In genomic region chr5:33662721-33663435, GRCh38 we compare ENCODE assay signal across 2 cellular contexts.
TF ChIP-seq lines count a peak whose summit lies in the region.

No MANE protein-coding gene starts in this region.

TF ChIP-seq in SK-N-SH, 30 proteins besides CTCF, POLR2A, EP300 and RAD21 (continued from another document):
- TF ChIP-seq, protein P1, sequence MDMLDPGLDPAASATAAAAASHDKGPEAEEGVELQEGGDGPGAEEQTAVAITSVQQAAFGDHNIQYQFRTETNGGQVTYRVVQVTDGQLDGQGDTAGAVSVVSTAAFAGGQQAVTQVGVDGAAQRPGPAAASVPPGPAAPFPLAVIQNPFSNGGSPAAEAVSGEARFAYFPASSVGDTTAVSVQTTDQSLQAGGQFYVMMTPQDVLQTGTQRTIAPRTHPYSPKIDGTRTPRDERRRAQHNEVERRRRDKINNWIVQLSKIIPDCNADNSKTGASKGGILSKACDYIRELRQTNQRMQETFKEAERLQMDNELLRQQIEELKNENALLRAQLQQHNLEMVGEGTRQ (IDR thresholded peaks at IDR 0.05; ENCODE audit: borderline replicate concordance, low read depth, low read length) = no peak
- no peak for TF ChIP-seq YY1 (IDR thresholded peaks at IDR 0.05; ENCODE audit: low read depth)
- TF ChIP-seq FOSL2 (IDR thresholded peaks at IDR 0.05; ENCODE audit: borderline replicate concordance, low read depth) = no peak
- TF ChIP-seq NFIC (IDR thresholded peaks at IDR 0.05; ENCODE audit: borderline replicate concordance) = no peak
- TF ChIP-seq FOXM1 (IDR thresholded peaks at IDR 0.05; ENCODE audit: low read depth) = no peak
- no peak for TF ChIP-seq EZH2phosphoT487 (IDR thresholded peaks at IDR 0.05; ENCODE audit: borderline replicate concordance, low read depth)
- no peak for TF ChIP-seq RCOR1 (IDR thresholded peaks at IDR 0.05; ENCODE audit: low read length)
- TF ChIP-seq ELF1 (IDR thresholded peaks at IDR 0.05) = no peak
- TF ChIP-seq, protein P2, sequence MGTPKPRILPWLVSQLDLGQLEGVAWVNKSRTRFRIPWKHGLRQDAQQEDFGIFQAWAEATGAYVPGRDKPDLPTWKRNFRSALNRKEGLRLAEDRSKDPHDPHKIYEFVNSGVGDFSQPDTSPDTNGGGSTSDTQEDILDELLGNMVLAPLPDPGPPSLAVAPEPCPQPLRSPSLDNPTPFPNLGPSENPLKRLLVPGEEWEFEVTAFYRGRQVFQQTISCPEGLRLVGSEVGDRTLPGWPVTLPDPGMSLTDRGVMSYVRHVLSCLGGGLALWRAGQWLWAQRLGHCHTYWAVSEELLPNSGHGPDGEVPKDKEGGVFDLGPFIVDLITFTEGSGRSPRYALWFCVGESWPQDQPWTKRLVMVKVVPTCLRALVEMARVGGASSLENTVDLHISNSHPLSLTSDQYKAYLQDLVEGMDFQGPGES (IDR thresholded peaks at IDR 0.05; ENCODE audit: low read depth, low read length) = no peak
- no peak for TF ChIP-seq RFX5 (IDR thresholded peaks at IDR 0.05; ENCODE audit: low read length)
- TF ChIP-seq TEAD4 (IDR thresholded peaks at IDR 0.05; ENCODE audit: borderline replicate concordance, insufficient read depth) = no peak

TF ChIP-seq in SK-N-SH treated with all-trans-retinoic acid at 6 μM for 48 hours, 23 proteins besides CTCF, POLR2A, EP300 and RAD21 (continued from another document):
- TF ChIP-seq TSHZ2 (CRISPR knock-in tag; IDR thresholded peaks at IDR 0.05) = no peak
- no peak for TF ChIP-seq CSDC2 (CRISPR knock-in tag; IDR thresholded peaks at IDR 0.05)
- no peak for TF ChIP-seq ESRRG (CRISPR knock-in tag; IDR thresholded peaks at IDR 0.05)
- no peak for TF ChIP-seq RARB (CRISPR knock-in tag; IDR thresholded peaks at IDR 0.05)
- no peak for TF ChIP-seq OSR1 (CRISPR knock-in tag; IDR thresholded peaks at IDR 0.05)
- TF ChIP-seq TCF4 (CRISPR knock-in tag; IDR thresholded peaks at IDR 0.05; ENCODE audit: borderline replicate concordance) = no peak
- no peak for TF ChIP-seq PPARA (CRISPR knock-in tag; IDR thresholded peaks at IDR 0.05; ENCODE audit: borderline replicate concordance)
- no peak for TF ChIP-seq ZNF8 (CRISPR knock-in tag; IDR thresholded peaks at IDR 0.05)
- no peak for TF ChIP-seq ARNTL (CRISPR knock-in tag; IDR thresholded peaks at IDR 0.05; ENCODE audit: borderline replicate concordance, low read depth)
- TF ChIP-seq TOX (CRISPR knock-in tag; IDR thresholded peaks at IDR 0.05; ENCODE audit: borderline replicate concordance) = no peak
- TF ChIP-seq CREB5 (CRISPR knock-in tag; IDR thresholded peaks at IDR 0.05; ENCODE audit: low read depth) = no peak
- TF ChIP-seq SNAI2 (CRISPR knock-in tag; IDR thresholded peaks at IDR 0.05) = no peak
- TF ChIP-seq POU6F1 (CRISPR knock-in tag; IDR thresholded peaks at IDR 0.05; ENCODE audit: borderline replicate concordance, low read depth) = no peak
TF ChIP-seq in SK-N-SH treated with all-trans-retinoic acid at 6 μM for 48 hours: peak in this region for 0.
